ENCODE assay signal across 2 cellular contexts in the genomic region with DNA sequence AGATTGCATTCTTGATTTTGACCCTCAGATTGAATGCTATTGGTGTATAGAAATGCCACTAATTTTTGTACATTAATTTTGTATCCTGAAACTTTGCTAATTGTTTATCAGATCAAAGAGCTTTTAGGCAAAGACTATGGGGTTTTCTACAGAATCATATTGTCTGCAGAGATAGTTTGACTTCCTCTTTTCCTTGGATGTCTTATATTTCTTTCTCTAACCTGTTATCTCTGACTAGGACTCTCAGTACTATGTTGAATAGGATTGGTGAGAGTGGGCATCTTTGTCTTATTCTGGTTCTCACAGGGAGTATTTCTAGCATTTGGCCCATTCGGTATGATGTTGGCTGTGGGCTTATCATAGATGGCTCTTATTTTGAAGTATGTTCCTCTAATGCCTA. TPM values are rescaled to one million over a fixed set of nuclear protein-coding genes. Genes with fewer than 3 reads are reported as not detected.
"Had no signal": no experiment of that assay in that cellular context is flagged by ENCODE, and none has a peak within 500 bp of the region (broad histone marks: within the 10 kb centered on the region; RNA-seq: fewer than 3 reads in every experiment).

No MANE protein-coding gene starts in this region.

RNA-seq across cellular contexts. Expression of a gene that starts 16.7 kb away (rescaled TPM):
- total RNA-seq: ureter, vagina had no signal
